16 cellular contexts compared by ENCODE assay signal in genomic region chr11:120658071-120658423, GRCh38.
DNase-seq lines count a peak whose midpoint lies in the region; ATAC-seq and TF ChIP-seq lines count a peak whose summit lies in the region.
"Had no signal": no experiment of that assay in that cellular context is flagged by ENCODE, and none has a peak within 500 bp of the region (broad histone marks: within the 10 kb centered on the region; RNA-seq: fewer than 3 reads in every experiment).

No MANE protein-coding gene starts in this region.

- POLR2A ChIA-PET in A673 (lab: Charles Lee; ENCODE audit: low non-redundant PET), result no interaction called here

- peak; percentile 32 for ATAC-seq in GM18519 (IDR thresholded peaks at IDR 0.05; ENCODE audit: low FRiP score, unreplicated experiment)
- ATAC-seq in GM21423 (IDR thresholded peaks at IDR 0.05; ENCODE audit: unreplicated experiment), result peak; percentile 49
- peak; percentile 39 for ATAC-seq in HG03108 (IDR thresholded peaks at IDR 0.05; ENCODE audit: unreplicated experiment)
- no peak for ATAC-seq in right lobe of liver
- ATAC-seq in GM21515 (IDR thresholded peaks at IDR 0.05; ENCODE audit: unreplicated experiment), result no peak
- ATAC-seq: activated naive CD8-positive, alpha-beta T cell treated with anti-CD3 and anti-CD28 coated beads, Interleukin-2, amount 50 U/mL, for 24 hours; K562; sciatic nerve had no signal

- intact Hi-C loops in right lobe of liver (cut with DNase I), result no loop called here
- intact Hi-C loops in A673 (cut with micrococcal nuclease; ENCODE audit: unreplicated experiment), result no loop called here

- no peak overlapping the region for H2AFZ ChIP-seq in OCI-LY3 (ENCODE audit: low read depth, low read length)

- CTCF ChIA-PET in A673 (lab: Charles Lee), result no interaction called here

- H3K4me1 ChIP-seq in OCI-LY3 (ENCODE audit: low read length), result peaks cover 60% of the 10 kb centered on the region
- no peaks in the 10 kb centered on the region for H3K4me1 ChIP-seq in right lobe of liver
- H3K4me1 ChIP-seq in A673 (ENCODE audit: insufficient read depth, low read length, poor library complexity, severe bottlenecking), result no peaks in the 10 kb centered on the region
- H3K4me1 ChIP-seq: BLaER1 had no signal

- no peaks in the 10 kb centered on the region for H4K20me1 ChIP-seq in OCI-LY3 (ENCODE audit: insufficient read depth, low read length)
- H4K20me1 ChIP-seq: BLaER1 had no signal

- BruUV-seq in A673 (replicated peaks; lab: Mats Ljungman, UMichigan), result no TSS peak

- DNase-seq in right lobe of liver (no peak), T-helper 2 cell (no peak), A673 (ENCODE audit: low spot score) (no peak)
- DNase-seq: activated naive CD8-positive, alpha-beta T cell treated with anti-CD3 and anti-CD28 coated beads, Interleukin-2, amount 50 U/mL, for 24 hours; GF-D8; hypothalamus; NCI-H2081 treated with DMSO at 0.1 percent for 48 hours; SK-N-SH had no signal

- TF ChIP-seq POLR2A in right lobe of liver (IDR thresholded peaks at IDR 0.05), result no peak

- H3K27ac ChIP-seq in OCI-LY3 (ENCODE audit: low read length) (peak overlapping the region; percentile 60), right lobe of liver (no peak overlapping the region), A673 (ENCODE audit: low read depth, low read length, poor library complexity, severe bottlenecking) (no peak overlapping the region)
- H3K27ac ChIP-seq: BLaER1 had no signal

- H3K36me3 ChIP-seq in OCI-LY3 (replicated peaks; ENCODE audit: low read depth, low read length) (no peaks in the 10 kb centered on the region), right lobe of liver (no peaks in the 10 kb centered on the region), A673 (ENCODE audit: insufficient read depth, low read length, poor library complexity, severe bottlenecking) (no peaks in the 10 kb centered on the region)
- H3K36me3 ChIP-seq: BLaER1 had no signal

- H3K4me3 ChIP-seq in OCI-LY3 (ENCODE audit: low read length) (peak overlapping the region; percentile 49), right lobe of liver (no peak overlapping the region), A673 (ENCODE audit: low read depth, low read length, poor library complexity, severe bottlenecking) (no peak overlapping the region)
- H3K4me3 ChIP-seq: BLaER1, K562 had no signal

- no peak overlapping the region for H3K9ac ChIP-seq in OCI-LY3 (ENCODE audit: low read length)
- H3K9ac ChIP-seq: BLaER1, SK-N-SH had no signal

- H3K27me3 ChIP-seq in OCI-LY3 (ENCODE audit: low read depth, low read length), result 0 out of 2 replicates have a peak, but pooled peaks cover 8% of the 10 kb centered on the region
- H3K27me3 ChIP-seq in right lobe of liver, result no peaks in the 10 kb centered on the region
- peaks cover 17% of the 10 kb centered on the region for H3K27me3 ChIP-seq in A673 (replicated peaks; ENCODE audit: insufficient read depth, low read depth, low read length, poor library complexity)
- H3K27me3 ChIP-seq: BLaER1 had no signal

- H3K79me2 ChIP-seq in OCI-LY3 (ENCODE audit: low read length), result no peaks in the 10 kb centered on the region

- TF ChIP-seq CTCF in OCI-LY3 (IDR thresholded peaks at IDR 0.05; ENCODE audit: low read depth, low read length) (no peak), right lobe of liver (IDR thresholded peaks at IDR 0.05) (no peak), A673 (conservative IDR thresholded peaks at IDR 0.05; ENCODE audit: low read depth, low read length) (no peak)

- H3K4me2 ChIP-seq in OCI-LY3 (ENCODE audit: low read length), result peak overlapping the region; percentile 73
- H3K4me2 ChIP-seq: BLaER1, SK-N-SH had no signal

- 59% methylated on average over 3 of the region's 3 CpGs for WGBS in right lobe of liver (ENCODE audit: insufficient coverage, low coverage, low lambda C conversion rate, missing lambda C conversion rate)

- H3K9me3 ChIP-seq in OCI-LY3 (ENCODE audit: insufficient read depth, low read length), result no peaks in the 10 kb centered on the region
- no peaks in the 10 kb centered on the region for H3K9me3 ChIP-seq in right lobe of liver
- no peaks in the 10 kb centered on the region for H3K9me3 ChIP-seq in A673 (ENCODE audit: low read depth, low read length, poor library complexity, severe bottlenecking)
- H3K9me3 ChIP-seq: BLaER1, SK-N-SH had no signal

Comparison
In these comparisons a context has a peak if more than half of its experiments do, and no peak if none do; other contexts are left out.
1. ATAC-seq: peak in GM18519 (single experiment), GM21423 (single experiment) and HG03108 (single experiment); none in right lobe of liver (0 of 4) and GM21515 (single experiment).